Comparison of ENCODE assay signal across 25 cellular contexts in the genomic region with DNA sequence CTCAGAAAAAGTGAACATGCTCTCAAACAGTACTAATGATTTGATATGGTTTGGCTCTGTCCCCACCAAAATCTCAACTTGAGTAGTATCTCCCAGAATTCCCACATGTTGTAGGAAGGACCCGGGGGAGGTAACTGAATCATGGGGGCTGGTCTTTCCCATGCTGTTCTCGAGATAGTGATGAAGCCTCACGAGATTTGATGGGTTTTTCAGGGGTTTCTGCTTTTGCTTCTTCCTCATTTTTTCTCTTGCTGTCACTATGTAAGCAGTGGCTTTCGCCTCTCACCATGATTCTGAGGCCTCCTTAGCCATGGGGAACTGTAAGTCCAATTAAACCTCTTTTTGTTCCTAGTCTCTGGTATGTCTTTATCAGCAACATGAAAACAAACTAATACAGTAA.
"Had no signal": no experiment of that assay in that cellular context is flagged by ENCODE, and none has a peak within 500 bp of the region (broad histone marks: within the 10 kb centered on the region; RNA-seq: fewer than 3 reads in every experiment).

No MANE protein-coding gene starts in this region.

- H3K36me3 ChIP-seq: esophagus squamous epithelium, lower lobe of right lung, ovary, sigmoid colon, stomach, tibial artery, upper lobe of left lung had no signal

- H3K27ac ChIP-seq: esophagus squamous epithelium, lower lobe of right lung, ovary, psoas muscle, sigmoid colon, stomach, tibial artery, upper lobe of left lung had no signal

- H3K4me1 ChIP-seq: esophagus squamous epithelium, lower lobe of right lung, psoas muscle, sigmoid colon, stomach, tibial artery, upper lobe of left lung had no signal

- FAIRE-seq: endometrium, frontal cortex, keratinocyte, urothelium cell line had no signal

- DNase-seq: cortex of kidney; effector memory CD8-positive, alpha-beta T cell; erythroblast; esophagus squamous epithelium; head of caudate nucleus; left ventricle myocardium superior; lower lobe of right lung; naive thymus-derived CD8-positive, alpha-beta T cell; occipital lobe; ovary; posterior cingulate gyrus; psoas muscle; right cardiac atrium; sigmoid colon; stimulated activated CD4-positive, alpha-beta T cell treated with anti-CD3 and anti-CD28 coated beads, Interleukin-2, amount 100 ng/mL, for 24 hours; stimulated activated CD4-positive, alpha-beta T cell treated with anti-CD3 and anti-CD28 coated beads, Interleukin-4, amount 100 ng/mL, for 24 hours; stimulated activated naive CD4-positive, alpha-beta T cell treated with Interleukin-2 at 50 U/mL for 16 hours; stomach; tibial artery; upper lobe of left lung had no signal

- H3K4me3 ChIP-seq: esophagus squamous epithelium, lower lobe of right lung, ovary, psoas muscle, sigmoid colon, stomach, tibial artery, upper lobe of left lung had no signal

- H3K9me3 ChIP-seq: esophagus squamous epithelium, lower lobe of right lung, ovary, psoas muscle, sigmoid colon, tibial artery, upper lobe of left lung had no signal

- ATAC-seq: effector memory CD8-positive, alpha-beta T cell; left ventricle myocardium superior; lower lobe of right lung; naive thymus-derived CD8-positive, alpha-beta T cell; psoas muscle; right cardiac atrium; stimulated activated effector memory CD8-positive, alpha-beta T cell treated with anti-CD3 and anti-CD28 coated beads, Interleukin-12 subunit alpha, Interleukin-12 subunit beta, amount 100 ng/mL, for 72 hours had no signal

- H3K27me3 ChIP-seq: esophagus squamous epithelium, ovary, sigmoid colon, stomach, tibial artery, upper lobe of left lung had no signal
